Comparison of ENCODE assay signal across 31 cellular contexts in the genomic region with DNA sequence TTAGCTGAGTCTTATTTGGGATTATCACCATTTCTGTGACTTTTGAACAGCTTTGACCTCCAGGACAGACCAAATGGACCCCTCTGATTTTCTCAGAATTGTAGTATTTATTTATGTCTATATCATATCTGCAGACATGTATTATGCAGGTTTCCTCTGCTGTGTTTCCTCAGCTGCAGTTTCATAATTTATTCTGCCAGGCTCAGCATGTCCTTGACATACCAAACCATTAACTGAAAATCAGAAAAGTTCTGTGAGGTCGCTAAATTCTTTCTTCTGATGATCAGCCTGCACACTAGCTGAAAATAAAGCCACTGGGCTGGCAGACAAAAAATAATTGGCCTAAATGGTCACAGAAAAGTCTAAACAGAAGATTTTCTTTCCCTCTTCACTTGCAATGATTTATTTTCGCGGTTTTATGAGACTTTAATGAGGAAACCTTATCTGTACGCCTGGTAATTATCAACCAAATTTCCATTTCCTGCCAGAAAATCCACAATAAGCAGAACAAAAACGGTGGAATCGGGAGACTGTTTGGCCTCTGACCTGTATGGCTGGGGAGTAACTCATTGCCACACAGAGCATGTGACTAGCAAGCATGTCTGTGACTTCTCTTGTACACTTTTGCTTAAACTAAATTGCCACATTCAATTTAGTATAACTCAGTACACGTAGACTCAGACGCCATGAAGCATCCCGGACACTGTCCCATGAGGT.
DNase-seq lines count a peak whose midpoint lies in the region; ATAC-seq, FAIRE-seq and TF ChIP-seq lines count a peak whose summit lies in the region.
"Had no signal": no experiment of that assay in that cellular context is flagged by ENCODE, and none has a peak within 500 bp of the region (broad histone marks: within the 10 kb centered on the region; RNA-seq: fewer than 3 reads in every experiment).

No MANE protein-coding gene starts in this region.

- H3K9me3 Mint-ChIP-seq in glutamatergic neuron (ENCODE audit: unreplicated experiment): peaks cover 2% of the 10 kb centered on the region
- H3K9me3 Mint-ChIP-seq: activated T-helper 1 cell treated with anti-CD3 and anti-CD28 coated beads, Interleukin-12 subunit alpha, Interleukin-12 subunit beta, Interleukin-2, Interleukin-4 antibody, amounts not matched to agents 30 ng/mL and 10 ng/mL and 1 ng/mL, durations not matched to agents 14 hours and 24 hours and 36 hours; central memory CD8-positive, alpha-beta T cell; neural progenitor cell had no signal

- H3K4me1 Mint-ChIP-seq in glutamatergic neuron (ENCODE audit: low read depth, unreplicated experiment): no peaks in the 10 kb centered on the region
- H3K4me1 Mint-ChIP-seq: activated CD8-positive, alpha-beta memory T cell treated with anti-CD3 and anti-CD28 coated beads, Interleukin-2, amount 10 ng/mL, durations not matched to agents 7 days and 5 days; B cell; central memory CD8-positive, alpha-beta T cell had no signal

- ATAC-seq in SK-N-SH treated with all-trans-retinoic acid at 6 μM for 48 hours (no peak), left lung (peak; percentile 41), pancreas (peak; percentile 62 to 81 (median 70))
- ATAC-seq: A549; activated CD8-positive, alpha-beta memory T cell treated with anti-CD3 and anti-CD28 coated beads, Interleukin-2, amount 10 ng/mL, durations not matched to agents 7 days and 5 days; activated naive CD4-positive, alpha-beta T cell treated with anti-CD3 and anti-CD28 coated beads, Interleukin-2, amount 50 U/mL, for 72 hours had no signal

- H3K36me3 ChIP-seq in BE2C: no peaks in the 10 kb centered on the region
- H3K36me3 ChIP-seq in left lung: no peaks in the 10 kb centered on the region
- H3K36me3 ChIP-seq in pancreas: no peaks in the 10 kb centered on the region
- H3K36me3 ChIP-seq: neural progenitor cell, prostate gland, SJSA1, WERI-Rb-1 had no signal

- H3K27ac Mint-ChIP-seq in glutamatergic neuron (ENCODE audit: unreplicated experiment): no peak overlapping the region
- H3K27ac Mint-ChIP-seq: activated CD8-positive, alpha-beta memory T cell treated with anti-CD3 and anti-CD28 coated beads, Interleukin-2, amount 10 ng/mL, durations not matched to agents 7 days and 5 days; activated naive CD4-positive, alpha-beta T cell treated with anti-CD3 and anti-CD28 coated beads, Interleukin-2, amount 50 U/mL, for 72 hours; activated T-helper 1 cell treated with anti-CD3 and anti-CD28 coated beads, Interleukin-12 subunit alpha, Interleukin-12 subunit beta, Interleukin-2, Interleukin-4 antibody, amounts not matched to agents 30 ng/mL and 10 ng/mL and 1 ng/mL, durations not matched to agents 14 hours and 24 hours and 36 hours; B cell; neural progenitor cell had no signal

- no peak overlapping the region for H3K4me3 Mint-ChIP-seq in glutamatergic neuron (ENCODE audit: unreplicated experiment)
- H3K4me3 Mint-ChIP-seq: activated CD8-positive, alpha-beta memory T cell treated with anti-CD3 and anti-CD28 coated beads, Interleukin-2, amount 10 ng/mL, durations not matched to agents 7 days and 5 days; activated T-helper 1 cell treated with anti-CD3 and anti-CD28 coated beads, Interleukin-12 subunit alpha, Interleukin-12 subunit beta, Interleukin-2, Interleukin-4 antibody, amounts not matched to agents 30 ng/mL and 10 ng/mL and 1 ng/mL, durations not matched to agents 14 hours and 24 hours and 36 hours; B cell; central memory CD8-positive, alpha-beta T cell; neural progenitor cell had no signal

- H3K4me1 ChIP-seq in BE2C (peaks cover 8% of the 10 kb centered on the region; the same call in 1 of the 2 replicates), left lung (no peaks in the 10 kb centered on the region), pancreas (peaks cover 0 to 28% (median 16%) of the 10 kb centered on the region in 3 donors)
- H3K4me1 ChIP-seq: prostate gland, SJSA1 had no signal

- peaks cover 1% of the 10 kb centered on the region for H3K27me3 Mint-ChIP-seq in glutamatergic neuron (ENCODE audit: unreplicated experiment)

- no peak for FAIRE-seq in pancreas (lab: Jason Lieb, UNC)
- FAIRE-seq: A549, astrocyte, endothelial cell of umbilical vein, GM18507 had no signal

- intact Hi-C loops in left lung (cut with DNase I) (no loop called here), pancreas (cut with DNase I) (no loop called here)

- no peaks in the 10 kb centered on the region for H3K36me3 Mint-ChIP-seq in glutamatergic neuron (ENCODE audit: unreplicated experiment)
- H3K36me3 Mint-ChIP-seq: activated CD8-positive, alpha-beta memory T cell treated with anti-CD3 and anti-CD28 coated beads, Interleukin-2, amount 10 ng/mL, durations not matched to agents 7 days and 5 days; activated naive CD4-positive, alpha-beta T cell treated with anti-CD3 and anti-CD28 coated beads, Interleukin-2, amount 50 U/mL, for 72 hours; neural progenitor cell had no signal

- H3K27me3 ChIP-seq in BE2C (no peaks in the 10 kb centered on the region), left lung (no peaks in the 10 kb centered on the region), pancreas (no peaks in the 10 kb centered on the region)
- H3K27me3 ChIP-seq: dorsolateral prefrontal cortex, neural progenitor cell had no signal

- H3K9me3 ChIP-seq in BE2C (no peaks in the 10 kb centered on the region), left lung (peaks cover 0 to 6% of the 10 kb centered on the region in 2 donors), pancreas (no peaks in the 10 kb centered on the region)
- H3K9me3 ChIP-seq: A549, prostate gland, SJSA1 had no signal

- H3K27ac ChIP-seq in left lung (no peak overlapping the region), pancreas (peak overlapping the region in 2 of 4 donors; percentile 2 to 33)
- H3K27ac ChIP-seq: A549, dorsolateral prefrontal cortex, HL-60, neural progenitor cell, prostate gland, SJSA1, WERI-Rb-1 had no signal

- WGBS in pancreas, 2 donors: 22 to 31% methylated on average over 9 of the region's 9 CpGs

- H3K4me3 ChIP-seq in BE2C (ENCODE audit: low read depth, low read length): no peak overlapping the region
- no peak overlapping the region for H3K4me3 ChIP-seq in left lung
- no peak overlapping the region for H3K4me3 ChIP-seq in pancreas
- H3K4me3 ChIP-seq: A549, dorsolateral prefrontal cortex, neural progenitor cell, prostate gland, SJSA1 had no signal

- TF ChIP-seq CTCF in BE2C (IDR thresholded peaks at IDR 0.05; ENCODE audit: low read depth, low read length) (no peak), left lung (IDR thresholded peaks at IDR 0.05) (no peak), pancreas (IDR thresholded peaks at IDR 0.05) (no peak), glutamatergic neuron (IDR thresholded peaks at IDR 0.05; ENCODE audit: partially characterized antibody, unreplicated experiment) (no peak)

- DNase-seq in BE2C (peak; percentile 37), left lung (no peak), pancreas (no peak), GM19240 (ENCODE audit: insufficient read length, low spot score) (no peak), globus pallidus (ENCODE audit: low spot score) (no peak), glutamatergic neuron (no peak), SKM-1 (lab: John Stamatoyannopoulos, UW; ENCODE audit: unreplicated experiment) (no peak)
- DNase-seq: activated CD4-positive, alpha-beta T cell treated with anti-CD3 and anti-CD28 coated beads, Interleukin-2, amount 50 U/mL, for 1 hour; activated CD8-positive, alpha-beta memory T cell treated with anti-CD3 and anti-CD28 coated beads, Interleukin-2, amount 10 ng/mL, durations not matched to agents 7 days and 5 days; GF-D8; GOT3; head of caudate nucleus; midbrain; NCI-H1048; NCI-H187; NCI-H526; WERI-Rb-1 had no signal

TF ChIP-seq in SK-N-SH treated with all-trans-retinoic acid at 6 μM for 48 hours, 23 proteins besides CTCF, POLR2A, EP300 and RAD21:
- peak; percentile 64 for TF ChIP-seq ISL1 (CRISPR knock-in tag; IDR thresholded peaks at IDR 0.05)
- 0 out of 2 replicates have a peak, but pooled peaks have one; percentile 28 for TF ChIP-seq ZFP3 (CRISPR knock-in tag; IDR thresholded peaks at IDR 0.05)
- TF ChIP-seq, protein P1, sequence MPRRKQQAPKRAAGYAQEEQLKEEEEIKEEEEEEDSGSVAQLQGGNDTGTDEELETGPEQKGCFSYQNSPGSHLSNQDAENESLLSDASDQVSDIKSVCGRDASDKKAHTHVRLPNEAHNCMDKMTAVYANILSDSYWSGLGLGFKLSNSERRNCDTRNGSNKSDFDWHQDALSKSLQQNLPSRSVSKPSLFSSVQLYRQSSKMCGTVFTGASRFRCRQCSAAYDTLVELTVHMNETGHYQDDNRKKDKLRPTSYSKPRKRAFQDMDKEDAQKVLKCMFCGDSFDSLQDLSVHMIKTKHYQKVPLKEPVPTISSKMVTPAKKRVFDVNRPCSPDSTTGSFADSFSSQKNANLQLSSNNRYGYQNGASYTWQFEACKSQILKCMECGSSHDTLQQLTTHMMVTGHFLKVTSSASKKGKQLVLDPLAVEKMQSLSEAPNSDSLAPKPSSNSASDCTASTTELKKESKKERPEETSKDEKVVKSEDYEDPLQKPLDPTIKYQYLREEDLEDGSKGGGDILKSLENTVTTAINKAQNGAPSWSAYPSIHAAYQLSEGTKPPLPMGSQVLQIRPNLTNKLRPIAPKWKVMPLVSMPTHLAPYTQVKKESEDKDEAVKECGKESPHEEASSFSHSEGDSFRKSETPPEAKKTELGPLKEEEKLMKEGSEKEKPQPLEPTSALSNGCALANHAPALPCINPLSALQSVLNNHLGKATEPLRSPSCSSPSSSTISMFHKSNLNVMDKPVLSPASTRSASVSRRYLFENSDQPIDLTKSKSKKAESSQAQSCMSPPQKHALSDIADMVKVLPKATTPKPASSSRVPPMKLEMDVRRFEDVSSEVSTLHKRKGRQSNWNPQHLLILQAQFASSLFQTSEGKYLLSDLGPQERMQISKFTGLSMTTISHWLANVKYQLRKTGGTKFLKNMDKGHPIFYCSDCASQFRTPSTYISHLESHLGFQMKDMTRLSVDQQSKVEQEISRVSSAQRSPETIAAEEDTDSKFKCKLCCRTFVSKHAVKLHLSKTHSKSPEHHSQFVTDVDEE (CRISPR knock-in tag; IDR thresholded peaks at IDR 0.05): peak; percentile 90
- no peak for TF ChIP-seq CSDC2 (CRISPR knock-in tag; IDR thresholded peaks at IDR 0.05)
- TF ChIP-seq ESRRG (CRISPR knock-in tag; IDR thresholded peaks at IDR 0.05): no peak
- no peak for TF ChIP-seq TOX (CRISPR knock-in tag; IDR thresholded peaks at IDR 0.05; ENCODE audit: borderline replicate concordance)
- TF ChIP-seq ARNTL (CRISPR knock-in tag; IDR thresholded peaks at IDR 0.05; ENCODE audit: borderline replicate concordance, low read depth): no peak
